2 cellular contexts compared by ENCODE assay signal in genomic region chr19:12546903-12547302, GRCh38.
A peak's percentile ranks its signal among the peaks of the same experiment; 100 is the strongest.
TF ChIP-seq lines count a peak whose summit lies in the region.

No MANE protein-coding gene starts in this region.

TF ChIP-seq in HepG2, 621 proteins besides CTCF, POLR2A, EP300 and RAD21 (continued from another document):
- TF ChIP-seq POLR2AphosphoS5 (IDR thresholded peaks at IDR 0.05; ENCODE audit: low read depth, low read length) (0 out of 2 replicates have a peak, but pooled peaks have one; percentile 13), RBFOX2 (IDR thresholded peaks at IDR 0.05; ENCODE audit: low read depth, low read length) (0 out of 2 replicates have a peak, but pooled peaks have one; percentile 39)

TF ChIP-seq in WTC11, 78 proteins besides CTCF, POLR2A, EP300 and RAD21 (continued from another document):
- TF ChIP-seq ZSCAN18 (CRISPR knock-in tag; IDR thresholded peaks at IDR 0.05) (no peak), FOXP1 (CRISPR knock-in tag; IDR thresholded peaks at IDR 0.05; ENCODE audit: borderline replicate concordance) (no peak), E2F5 (CRISPR knock-in tag; IDR thresholded peaks at IDR 0.05) (no peak), ZNF532 (CRISPR knock-in tag; IDR thresholded peaks at IDR 0.05; ENCODE audit: borderline replicate concordance) (no peak), ESRRA (CRISPR knock-in tag; IDR thresholded peaks at IDR 0.05; ENCODE audit: borderline replicate concordance) (no peak), TP53 (CRISPR knock-in tag; IDR thresholded peaks at IDR 0.05) (no peak)
TF ChIP-seq in WTC11: peak in this region for 0.
